In the genomic region with DNA sequence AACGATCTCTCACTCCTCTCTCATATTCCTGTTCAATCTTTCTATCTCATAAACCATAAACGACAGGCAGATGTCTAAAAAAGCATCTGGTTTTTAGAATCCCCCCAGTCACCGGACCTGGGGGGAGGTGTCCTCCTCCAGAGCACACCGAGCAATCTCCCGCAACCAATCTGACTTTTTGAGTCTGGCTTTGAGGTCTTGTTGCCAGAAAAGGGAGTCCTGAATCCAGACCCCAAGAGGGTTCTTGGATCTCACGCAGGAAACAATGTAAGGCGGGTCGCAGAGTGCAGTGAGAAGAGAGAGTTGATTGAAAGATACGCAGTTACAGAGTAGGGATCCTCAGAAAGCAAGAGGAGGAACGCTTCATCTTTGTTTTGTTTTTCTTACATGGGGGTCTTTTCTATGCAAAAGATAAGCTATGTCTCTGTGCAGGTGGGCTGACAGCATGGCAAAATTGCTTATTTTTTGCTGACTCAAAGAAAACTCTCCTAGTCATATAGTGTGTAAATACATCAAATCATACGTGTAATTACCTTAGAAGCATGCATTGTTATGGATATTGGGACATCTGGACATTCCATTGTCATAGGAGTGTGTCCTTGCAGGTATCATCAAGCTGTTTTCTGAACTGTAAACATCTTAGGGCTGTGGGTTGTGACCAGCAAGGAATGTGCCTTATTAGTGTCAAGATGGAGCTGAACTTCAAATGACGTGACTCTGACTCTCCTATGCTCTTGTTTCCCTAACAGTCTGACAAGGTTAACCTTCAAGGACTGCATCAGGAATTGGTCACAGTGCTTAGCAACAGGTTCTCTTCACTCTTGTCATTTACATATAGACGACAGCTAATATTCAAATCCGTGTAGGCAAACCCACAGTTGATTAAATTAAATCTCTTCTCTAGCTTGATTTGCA, we compare ENCODE assay signal across 16 cellular contexts.
DNase-seq lines count a peak whose midpoint lies in the region; TF ChIP-seq lines count a peak whose summit lies in the region.
"Had no signal": no experiment of that assay in that cellular context is flagged by ENCODE, and none has a peak within 500 bp of the region (broad histone marks: within the 10 kb centered on the region; RNA-seq: fewer than 3 reads in every experiment).

No MANE protein-coding gene starts in this region.

- H3K4me1 ChIP-seq in sigmoid colon: peaks cover 0 to 21% (median 12%) of the 10 kb centered on the region in 4 donors
- peaks cover 0 to 12% (median 5%) of the 10 kb centered on the region in 4 donors for H3K4me1 ChIP-seq in transverse colon

- TF ChIP-seq POLR2A in sigmoid colon (IDR thresholded peaks at IDR 0.05): no peak
- no peak for TF ChIP-seq POLR2A in transverse colon (IDR thresholded peaks at IDR 0.05)

- TF ChIP-seq CTCF in sigmoid colon (IDR thresholded peaks at IDR 0.05) (no peak), transverse colon (IDR thresholded peaks at IDR 0.05) (no peak)

- no peaks in the 10 kb centered on the region for H3K9me3 ChIP-seq in sigmoid colon
- no peaks in the 10 kb centered on the region for H3K9me3 ChIP-seq in transverse colon
- H3K9me3 ChIP-seq: mucosa of descending colon had no signal

- H3K27ac ChIP-seq in angular gyrus (ENCODE audit: low read depth, low read length) (peak overlapping the region; percentile 44), sigmoid colon (peak overlapping the region in 3 of 4 donors; percentile 20 to 53 (median 44)), transverse colon (no peak overlapping the region)
- H3K27ac ChIP-seq: 22Rv1 had no signal

- peaks cover 4% of the 10 kb centered on the region for H3K4me1 Mint-ChIP-seq in activated CD4-positive, alpha-beta T cell treated with anti-CD3 and anti-CD28 coated beads, Interleukin-2, amount 10 ng/mL, durations not matched to agents 24 days and 14 days

- no peaks in the 10 kb centered on the region for H3K36me3 ChIP-seq in sigmoid colon
- no peaks in the 10 kb centered on the region for H3K36me3 ChIP-seq in transverse colon

- H3K4me3 ChIP-seq in sigmoid colon (peak overlapping the region in 1 of 4 donors; percentile 47), transverse colon (no peak overlapping the region)
- H3K4me3 ChIP-seq: mucosa of descending colon had no signal

- intact Hi-C loops in activated CD4-positive, alpha-beta T cell treated with anti-CD3 and anti-CD28 coated beads, Interleukin-2, amount 10 ng/mL, durations not matched to agents 24 days and 14 days (cut with micrococcal nuclease): no loop called here
- intact Hi-C loops in sigmoid colon (cut with DNase I) (loop anchor here (5.0 kb wide), 1 partner anchor 159 kb away; a partner anchor contains a TSS), transverse colon (cut with DNase I; ENCODE audit: low total_unique reads) (loop anchor here (5.0 kb wide), 1 partner anchor 319 kb away; no protein-coding TSS in a partner anchor)

- 70 to 71% methylated on average over 14 of the region's 14 CpGs for WGBS in sigmoid colon, 2 donors
- WGBS in transverse colon (ENCODE audit: low coverage in 1 of 2), 2 donors: 66 to 77% methylated on average over 5 to 14 of the region's 14 CpGs

- DNase-seq in activated CD4-positive, alpha-beta T cell treated with anti-CD3 and anti-CD28 coated beads, Interleukin-2, amount 10 ng/mL, durations not matched to agents 24 days and 14 days: peak; percentile 13
- no peak for DNase-seq in activated CD4-positive, alpha-beta T cell treated with anti-CD3 and anti-CD28 coated beads, Interleukin-2, amount 50 U/mL, for 4 hours
- DNase-seq in islet precursor cell (peak; percentile 66), sigmoid colon (no peak), T1000 (lab: John Stamatoyannopoulos, UW) (no peak), transverse colon (no peak)
- no peak for DNase-seq in activated CD4-positive, alpha-beta T cell treated with anti-CD3 and anti-CD28 coated beads for 48 hours
- DNase-seq: activated B cell treated with CpG ODN at 0.5 μM for 24 hours; activated T-cell treated with anti-CD3 and anti-CD28 coated beads, Interleukin-2, amount 50 U/mL, for 4 hours; hippocampal formation; MV-4-11; NCI-H510A treated with DMSO at 0.1 percent for 48 hours; SHP77 treated with DMSO at 0.1 percent for 48 hours had no signal

- in situ Hi-C loops in transverse colon (cut with MboI; ENCODE audit: low pct_ligation_motif_present in 1 of 4, low pct_unique_long_range_greater_than_20kb in 1 of 4, low sequenced_read_pairs in 3 of 4): loop anchor here in 3 of 4 donors (5.0 to 10.0 kb wide), 3 partner anchors 319 to 336 kb away; no protein-coding TSS in a partner anchor

- H3K4me3 Mint-ChIP-seq in activated CD4-positive, alpha-beta T cell treated with anti-CD3 and anti-CD28 coated beads, Interleukin-2, amount 10 ng/mL, durations not matched to agents 24 days and 14 days: no peak overlapping the region
- H3K4me3 Mint-ChIP-seq: activated B cell treated with CpG ODN at 0.5 μM for 24 hours; activated T-cell treated with anti-CD3 and anti-CD28 coated beads, Interleukin-2, amount 50 U/mL, for 4 hours had no signal

- H3K27me3 ChIP-seq in sigmoid colon (no peaks in the 10 kb centered on the region), transverse colon (peaks cover 18% of the 10 kb centered on the region)

- no peak overlapping the region for H3K27ac Mint-ChIP-seq in activated CD4-positive, alpha-beta T cell treated with anti-CD3 and anti-CD28 coated beads, Interleukin-2, amount 10 ng/mL, durations not matched to agents 24 days and 14 days
- H3K27ac Mint-ChIP-seq: activated B cell treated with CpG ODN at 0.5 μM for 24 hours had no signal

- H3K36me3 Mint-ChIP-seq in activated CD4-positive, alpha-beta T cell treated with anti-CD3 and anti-CD28 coated beads, Interleukin-2, amount 10 ng/mL, durations not matched to agents 24 days and 14 days (ENCODE audit: low read depth): no peaks in the 10 kb centered on the region

- TF ChIP-seq EP300 in sigmoid colon (IDR thresholded peaks at IDR 0.05): no peak
- TF ChIP-seq EP300 in transverse colon (IDR thresholded peaks at IDR 0.05; ENCODE audit: low read depth): no peak

- H3K9me3 Mint-ChIP-seq in activated CD4-positive, alpha-beta T cell treated with anti-CD3 and anti-CD28 coated beads, Interleukin-2, amount 10 ng/mL, durations not matched to agents 24 days and 14 days: no peaks in the 10 kb centered on the region
- H3K9me3 Mint-ChIP-seq: activated B cell treated with CpG ODN at 0.5 μM for 24 hours; activated T-cell treated with anti-CD3 and anti-CD28 coated beads, Interleukin-2, amount 50 U/mL, for 4 hours had no signal

- H3K27me3 Mint-ChIP-seq in activated CD4-positive, alpha-beta T cell treated with anti-CD3 and anti-CD28 coated beads, Interleukin-2, amount 10 ng/mL, durations not matched to agents 24 days and 14 days: peaks cover 30% of the 10 kb centered on the region

Comparison
In these comparisons a context has a peak if more than half of its experiments do, and no peak if none do; other contexts are left out.
1. DNase-seq: peak in activated CD4-positive, alpha-beta T cell treated with anti-CD3 and anti-CD28 coated beads, Interleukin-2, amount 10 ng/mL, durations not matched to agents 24 days and 14 days (single experiment) and islet precursor cell (single experiment); none in activated CD4-positive, alpha-beta T cell treated with anti-CD3 and anti-CD28 coated beads, Interleukin-2, amount 50 U/mL, for 4 hours (0 of 2), sigmoid colon (single experiment), T1000 (single experiment), transverse colon (single experiment) and activated CD4-positive, alpha-beta T cell treated with anti-CD3 and anti-CD28 coated beads for 48 hours (single experiment).
2. H3K27ac ChIP-seq: peak in angular gyrus (single experiment) and sigmoid colon (3 of 4); none in transverse colon (0 of 4).